In the genomic region with DNA sequence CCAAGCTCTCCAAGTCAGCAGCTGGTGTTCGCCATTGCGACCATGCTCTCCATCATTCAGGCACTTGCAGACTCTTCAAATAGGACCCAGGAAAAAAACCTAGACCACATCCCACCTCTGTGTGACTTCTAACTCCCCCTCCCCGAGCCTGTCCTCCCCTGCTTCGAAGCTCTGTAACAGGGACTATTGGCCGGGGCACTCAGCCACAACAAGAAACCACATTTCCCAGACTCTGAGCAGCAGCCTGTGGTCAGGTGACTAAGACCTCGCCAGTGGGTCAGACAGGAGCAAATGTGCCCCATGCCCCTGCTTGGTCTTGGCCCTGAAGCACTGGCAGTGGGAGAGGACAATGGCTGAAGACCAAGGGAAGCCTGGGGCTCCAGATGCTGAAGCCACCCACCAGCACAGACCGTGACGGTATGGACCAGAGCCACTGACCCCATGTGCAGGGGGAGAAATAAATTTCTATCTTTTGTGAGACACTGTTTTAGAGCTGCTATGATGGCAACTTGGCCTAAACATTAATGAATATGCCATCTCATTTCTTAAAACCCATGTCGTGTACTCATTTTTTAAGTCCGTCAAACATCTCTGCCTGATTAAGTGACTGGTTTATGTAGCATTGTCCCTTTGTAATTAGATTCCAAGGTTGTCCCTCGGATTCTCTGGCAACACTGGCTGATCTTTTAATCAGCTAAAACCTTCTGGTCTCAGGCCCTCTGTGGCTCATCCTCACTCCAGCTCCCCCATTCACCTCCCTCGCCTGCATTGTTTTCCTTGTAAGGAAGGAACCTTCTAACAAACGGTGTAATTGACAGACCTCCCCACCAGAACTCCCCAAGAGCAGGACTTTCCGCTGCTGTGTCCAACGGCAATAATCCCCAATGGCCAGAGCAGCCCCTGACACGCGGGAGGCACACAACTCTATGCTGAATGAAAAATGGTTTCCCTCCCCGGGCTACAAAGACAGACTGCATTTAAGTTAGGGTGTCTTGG, we compare ENCODE assay signal across 1 cellular context.
TF ChIP-seq lines count a peak whose summit lies in the region.

No MANE protein-coding gene starts in this region.

TF ChIP-seq in GM12878, 131 proteins besides CTCF, POLR2A, EP300 and RAD21 (continued from another document and continues in another):
- TF ChIP-seq ZNF592 (IDR thresholded peaks at IDR 0.05), result no peak
- no peak for TF ChIP-seq ATF7 (IDR thresholded peaks at IDR 0.05; ENCODE audit: low read depth)
- TF ChIP-seq SRF (IDR thresholded peaks at IDR 0.05; ENCODE audit: low read depth in 2 of 2, low read length in 2 of 2), result no peak
- TF ChIP-seq TCF7 (IDR thresholded peaks at IDR 0.05; ENCODE audit: borderline replicate concordance), result no peak
- peak; percentile 78; the same call in 1 of the 2 replicates for TF ChIP-seq PAX5 (IDR thresholded peaks at IDR 0.05; ENCODE audit: borderline replicate concordance, low read depth, low read length)
- no peak for TF ChIP-seq SMAD5 (IDR thresholded peaks at IDR 0.05; ENCODE audit: low read depth)
- TF ChIP-seq KDM1A (IDR thresholded peaks at IDR 0.05; ENCODE audit: borderline replicate concordance), result no peak
- TF ChIP-seq BRCA1 (IDR thresholded peaks at IDR 0.05; ENCODE audit: low read depth, low read length), result no peak
- no peak for TF ChIP-seq RELA (IDR thresholded peaks at IDR 0.05; ENCODE audit: borderline replicate concordance, partially characterized antibody)
- no peak for TF ChIP-seq YY1 (IDR thresholded peaks at IDR 0.05; ENCODE audit: low read depth, low read length)
- TF ChIP-seq NRF1 (conservative IDR thresholded peaks at IDR 0.05; ENCODE audit: low read depth, low read length), result no peak
- TF ChIP-seq MTA2 (IDR thresholded peaks at IDR 0.05; ENCODE audit: low read depth), result no peak; the same call in 1 of the 2 replicates
- peak; percentile 59 for TF ChIP-seq NR2F1 (conservative IDR thresholded peaks at IDR 0.05)
- no peak for TF ChIP-seq MEF2A (IDR thresholded peaks at IDR 0.05; ENCODE audit: insufficient read depth, low read depth, low read length)
- TF ChIP-seq HDGF (IDR thresholded peaks at IDR 0.05), result no peak
- no peak for TF ChIP-seq STAT1 (conservative IDR thresholded peaks at IDR 0.05)
- no peak for TF ChIP-seq ZNF384 (IDR thresholded peaks at IDR 0.05; ENCODE audit: borderline replicate concordance, low read depth, low read length)
- TF ChIP-seq LARP7 (IDR thresholded peaks at IDR 0.05), result no peak
- TF ChIP-seq HCFC1 (IDR thresholded peaks at IDR 0.05; ENCODE audit: low read length), result no peak
- TF ChIP-seq GABPA (IDR thresholded peaks at IDR 0.05; ENCODE audit: low read depth), result no peak
- TF ChIP-seq TCF3 (IDR thresholded peaks at IDR 0.05; ENCODE audit: borderline replicate concordance, insufficient read depth, low read depth, low read length), result peak; percentile 51; the same call in 1 of the 2 replicates
- no peak for TF ChIP-seq BMI1 (IDR thresholded peaks at IDR 0.05; ENCODE audit: borderline replicate concordance)
- TF ChIP-seq YBX1 (IDR thresholded peaks at IDR 0.05), result no peak
- no peak for TF ChIP-seq POLR2AphosphoS5 (IDR thresholded peaks at IDR 0.05; ENCODE audit: low read length)
- TF ChIP-seq, protein P1, sequence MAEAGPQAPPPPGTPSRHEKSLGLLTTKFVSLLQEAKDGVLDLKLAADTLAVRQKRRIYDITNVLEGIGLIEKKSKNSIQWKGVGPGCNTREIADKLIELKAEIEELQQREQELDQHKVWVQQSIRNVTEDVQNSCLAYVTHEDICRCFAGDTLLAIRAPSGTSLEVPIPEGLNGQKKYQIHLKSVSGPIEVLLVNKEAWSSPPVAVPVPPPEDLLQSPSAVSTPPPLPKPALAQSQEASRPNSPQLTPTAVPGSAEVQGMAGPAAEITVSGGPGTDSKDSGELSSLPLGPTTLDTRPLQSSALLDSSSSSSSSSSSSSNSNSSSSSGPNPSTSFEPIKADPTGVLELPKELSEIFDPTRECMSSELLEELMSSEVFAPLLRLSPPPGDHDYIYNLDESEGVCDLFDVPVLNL (IDR thresholded peaks at IDR 0.05; ENCODE audit: low read depth, low read length), result no peak
- peak; percentile 16 to 61; a peak in 1 of 4 replicates for TF ChIP-seq IKZF2 (IDR thresholded peaks at IDR 0.05)
- TF ChIP-seq, protein P2, sequence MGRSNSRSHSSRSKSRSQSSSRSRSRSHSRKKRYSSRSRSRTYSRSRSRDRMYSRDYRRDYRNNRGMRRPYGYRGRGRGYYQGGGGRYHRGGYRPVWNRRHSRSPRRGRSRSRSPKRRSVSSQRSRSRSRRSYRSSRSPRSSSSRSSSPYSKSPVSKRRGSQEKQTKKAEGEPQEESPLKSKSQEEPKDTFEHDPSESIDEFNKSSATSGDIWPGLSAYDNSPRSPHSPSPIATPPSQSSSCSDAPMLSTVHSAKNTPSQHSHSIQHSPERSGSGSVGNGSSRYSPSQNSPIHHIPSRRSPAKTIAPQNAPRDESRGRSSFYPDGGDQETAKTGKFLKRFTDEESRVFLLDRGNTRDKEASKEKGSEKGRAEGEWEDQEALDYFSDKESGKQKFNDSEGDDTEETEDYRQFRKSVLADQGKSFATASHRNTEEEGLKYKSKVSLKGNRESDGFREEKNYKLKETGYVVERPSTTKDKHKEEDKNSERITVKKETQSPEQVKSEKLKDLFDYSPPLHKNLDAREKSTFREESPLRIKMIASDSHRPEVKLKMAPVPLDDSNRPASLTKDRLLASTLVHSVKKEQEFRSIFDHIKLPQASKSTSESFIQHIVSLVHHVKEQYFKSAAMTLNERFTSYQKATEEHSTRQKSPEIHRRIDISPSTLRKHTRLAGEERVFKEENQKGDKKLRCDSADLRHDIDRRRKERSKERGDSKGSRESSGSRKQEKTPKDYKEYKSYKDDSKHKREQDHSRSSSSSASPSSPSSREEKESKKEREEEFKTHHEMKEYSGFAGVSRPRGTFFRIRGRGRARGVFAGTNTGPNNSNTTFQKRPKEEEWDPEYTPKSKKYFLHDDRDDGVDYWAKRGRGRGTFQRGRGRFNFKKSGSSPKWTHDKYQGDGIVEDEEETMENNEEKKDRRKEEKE (IDR thresholded peaks at IDR 0.05), result no peak
- no peak for TF ChIP-seq SUPT20H (IDR thresholded peaks at IDR 0.05; ENCODE audit: borderline replicate concordance, control insufficient read depth, low read depth, low read length)
- TF ChIP-seq, protein P3, sequence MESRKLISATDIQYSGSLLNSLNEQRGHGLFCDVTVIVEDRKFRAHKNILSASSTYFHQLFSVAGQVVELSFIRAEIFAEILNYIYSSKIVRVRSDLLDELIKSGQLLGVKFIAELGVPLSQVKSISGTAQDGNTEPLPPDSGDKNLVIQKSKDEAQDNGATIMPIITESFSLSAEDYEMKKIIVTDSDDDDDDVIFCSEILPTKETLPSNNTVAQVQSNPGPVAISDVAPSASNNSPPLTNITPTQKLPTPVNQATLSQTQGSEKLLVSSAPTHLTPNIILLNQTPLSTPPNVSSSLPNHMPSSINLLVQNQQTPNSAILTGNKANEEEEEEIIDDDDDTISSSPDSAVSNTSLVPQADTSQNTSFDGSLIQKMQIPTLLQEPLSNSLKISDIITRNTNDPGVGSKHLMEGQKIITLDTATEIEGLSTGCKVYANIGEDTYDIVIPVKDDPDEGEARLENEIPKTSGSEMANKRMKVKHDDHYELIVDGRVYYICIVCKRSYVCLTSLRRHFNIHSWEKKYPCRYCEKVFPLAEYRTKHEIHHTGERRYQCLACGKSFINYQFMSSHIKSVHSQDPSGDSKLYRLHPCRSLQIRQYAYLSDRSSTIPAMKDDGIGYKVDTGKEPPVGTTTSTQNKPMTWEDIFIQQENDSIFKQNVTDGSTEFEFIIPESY (IDR thresholded peaks at IDR 0.05), result no peak
- peak; percentile 17 for TF ChIP-seq SIX5 (IDR thresholded peaks at IDR 0.05; ENCODE audit: low read depth, low read length, severe bottlenecking)
- no peak for TF ChIP-seq CHD1 (IDR thresholded peaks at IDR 0.05; ENCODE audit: low read depth, low read length)
- no peak for TF ChIP-seq PRDM15 (CRISPR knock-in tag; IDR thresholded peaks at IDR 0.05)
- TF ChIP-seq BACH1 (IDR thresholded peaks at IDR 0.05; ENCODE audit: borderline replicate concordance), result no peak
- TF ChIP-seq MLLT1 (IDR thresholded peaks at IDR 0.05), result no peak
- TF ChIP-seq JUND (IDR thresholded peaks at IDR 0.05; ENCODE audit: low read depth, low read length), result no peak
- no peak for TF ChIP-seq STAT3 (IDR thresholded peaks at IDR 0.05; ENCODE audit: low read depth, low read length)
- TF ChIP-seq NBN (IDR thresholded peaks at IDR 0.05), result no peak
- no peak for TF ChIP-seq PAX8 (IDR thresholded peaks at IDR 0.05)
- no peak for TF ChIP-seq RCOR1 (conservative IDR thresholded peaks at IDR 0.05; ENCODE audit: low read depth, low read length)
- no peak for TF ChIP-seq WRNIP1 (IDR thresholded peaks at IDR 0.05; ENCODE audit: borderline replicate concordance, low read depth, low read length)
- no peak for TF ChIP-seq E2F8 (IDR thresholded peaks at IDR 0.05; ENCODE audit: low read depth, partially characterized antibody)
- TF ChIP-seq POU2F2 (IDR thresholded peaks at IDR 0.05; ENCODE audit: borderline replicate concordance, low read depth, low read length), result no peak
- no peak for TF ChIP-seq FOXK2 (IDR thresholded peaks at IDR 0.05)
- no peak for TF ChIP-seq RBBP5 (conservative IDR thresholded peaks at IDR 0.05)
